10 cellular contexts compared by ENCODE assay signal in genomic region chrY:20552764-20553323, GRCh38. TPM values are rescaled to one million over a fixed set of nuclear protein-coding genes. Genes with fewer than 3 reads are reported as not detected.
"Had no signal": no experiment of that assay in that cellular context is flagged by ENCODE, and none has a peak within 500 bp of the region (broad histone marks: within the 10 kb centered on the region; RNA-seq: fewer than 3 reads in every experiment).

No MANE protein-coding gene starts in this region.

RNA-seq across cellular contexts. Expression of gene EIF1AY, which starts 22.7 kb away (rescaled TPM):
- total RNA-seq: hepatocyte, kidney, left colon, lung, mammary epithelial cell, mesenteric fat pad, mesothelial cell of epicardium, mononuclear cell had no signal
- polyA plus RNA-seq: hepatocyte, immature natural killer cell, keratinocyte, mammary epithelial cell had no signal
